ENCODE assay signal across 8 cellular contexts in the genomic region with DNA sequence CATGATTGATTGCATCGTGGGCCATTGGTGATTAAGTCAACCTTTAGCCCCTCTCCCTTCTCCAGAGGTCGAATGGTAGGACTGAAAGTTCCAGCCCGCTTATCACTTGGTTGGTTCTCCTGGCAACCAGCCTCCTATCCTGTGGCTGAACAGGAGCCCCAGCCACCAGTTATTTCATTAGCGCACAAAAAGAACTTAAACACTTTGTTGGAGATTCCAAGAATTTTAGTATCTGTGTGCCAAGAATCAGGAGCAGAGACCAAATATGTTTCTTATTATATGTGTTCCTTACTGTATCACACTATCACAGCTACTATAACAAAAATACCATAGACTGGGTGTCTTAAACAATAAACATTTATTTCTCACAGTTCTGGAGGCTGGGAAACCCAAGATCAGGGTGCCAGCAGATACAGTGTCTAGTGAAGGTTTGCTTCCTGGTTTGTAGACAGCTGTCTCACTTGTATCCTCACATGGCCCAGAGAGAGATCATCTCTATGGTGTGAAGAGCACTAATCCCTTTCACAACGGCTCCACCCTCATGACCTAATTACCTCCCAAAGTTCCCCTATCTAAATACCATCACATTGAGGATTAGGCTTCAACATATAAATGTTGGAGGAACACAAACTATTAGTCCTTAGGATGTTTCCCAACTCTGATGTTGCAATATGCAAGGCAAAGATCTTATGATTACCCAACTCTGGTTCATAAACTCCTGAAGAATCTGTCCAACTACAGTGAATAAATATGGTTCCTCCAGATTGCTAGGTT. TPM values are rescaled to one million over a fixed set of nuclear protein-coding genes. Genes with fewer than 3 reads are reported as not detected.
A peak's percentile ranks its signal among the peaks of the same experiment; 100 is the strongest.
DNase-seq lines count a peak whose midpoint lies in the region; ATAC-seq and TF ChIP-seq lines count a peak whose summit lies in the region.

No MANE protein-coding gene starts in this region.

- H3K27me3 Mint-ChIP-seq in activated T-helper 17 cell treated with anti-CD3 and anti-CD28 coated beads, Interleukin-2, amount 50 U/mL, for 72 hours, result no peaks in the 10 kb centered on the region
- no peaks in the 10 kb centered on the region for H3K27me3 Mint-ChIP-seq in type B pancreatic cell

- WGBS in heart right ventricle, 2 donors, result 79 to 81% methylated on average over 5 of the region's 5 CpGs
- WGBS in stomach, 5 donors, result 70 to 75% (median 73%) methylated on average over 5 of the region's 5 CpGs

- peak overlapping the region; percentile 41 for H3K27ac Mint-ChIP-seq in activated T-helper 17 cell treated with anti-CD3 and anti-CD28 coated beads, Interleukin-2, amount 50 U/mL, for 72 hours
- H3K27ac Mint-ChIP-seq in type B pancreatic cell, result no peak overlapping the region

- TF ChIP-seq CTCF in heart right ventricle (IDR thresholded peaks at IDR 0.05) (no peak), stomach (IDR thresholded peaks at IDR 0.05) (no peak), type B pancreatic cell (conservative IDR thresholded peaks at IDR 0.05) (no peak)

- no peak overlapping the region for H3K4me3 Mint-ChIP-seq in activated T-helper 17 cell treated with anti-CD3 and anti-CD28 coated beads, Interleukin-2, amount 50 U/mL, for 72 hours
- no peak overlapping the region for H3K4me3 Mint-ChIP-seq in type B pancreatic cell

- H3K4me1 ChIP-seq in heart right ventricle, result peaks cover 0 to 55% (median 26%) of the 10 kb centered on the region in 9 donors
- peaks cover 12 to 51% (median 24%) of the 10 kb centered on the region in 4 donors for H3K4me1 ChIP-seq in stomach

- DNase-seq in HS-5 (ENCODE audit: low read depth) (peak; percentile 78), heart right ventricle (no peak), stomach (no peak), NCI-H446 treated with DMSO at 0.1 percent for 48 hours (lab: John Stamatoyannopoulos, UW) (no peak), type B pancreatic cell (ENCODE audit: extremely low spot score, unreplicated experiment) (no peak)

- H3K27me3 ChIP-seq in heart right ventricle (no peaks in the 10 kb centered on the region), stomach (no peaks in the 10 kb centered on the region)

- ATAC-seq in activated T-helper 17 cell treated with anti-CD3 and anti-CD28 coated beads, Interleukin-2, amount 50 U/mL, for 72 hours (replicated peaks), result no peak
- ATAC-seq in heart right ventricle, result peak in 5 of 8 donors; percentile 14 to 86 (median 56)
- no peak for ATAC-seq in GM21526 (IDR thresholded peaks at IDR 0.05; ENCODE audit: low FRiP score, unreplicated experiment)
- ATAC-seq in HG03045 (IDR thresholded peaks at IDR 0.05; ENCODE audit: unreplicated experiment), result no peak

- peaks cover 98% of the 10 kb centered on the region for H3K36me3 Mint-ChIP-seq in activated T-helper 17 cell treated with anti-CD3 and anti-CD28 coated beads, Interleukin-2, amount 50 U/mL, for 72 hours (ENCODE audit: low read depth)
- H3K36me3 Mint-ChIP-seq in type B pancreatic cell, result peaks cover 56% of the 10 kb centered on the region

- intact Hi-C loops in heart right ventricle (cut with DNase I), result loop anchor here in 1 of 10 donors (10.0 kb wide), 1 partner anchor 52 kb away; no protein-coding TSS in a partner anchor
- intact Hi-C loops in stomach (cut with DNase I; ENCODE audit: low total_unique reads), result no loop called here

- H3K27ac ChIP-seq in heart right ventricle (peak overlapping the region in 2 of 10 donors; percentile 29 to 75), stomach (peak overlapping the region in 4 of 5 donors; percentile 2 to 78 (median 58))

- peaks cover 0 to 55% (median 0%) of the 10 kb centered on the region in 9 donors for H3K36me3 ChIP-seq in heart right ventricle
- peaks cover 0 to 44% (median 27%) of the 10 kb centered on the region in 4 donors for H3K36me3 ChIP-seq in stomach

- no peak for TF ChIP-seq POLR2A in stomach (IDR thresholded peaks at IDR 0.05)

- H3K9me3 ChIP-seq in heart right ventricle (peaks cover 0 to 9% (median 0%) of the 10 kb centered on the region in 11 donors), stomach (no peaks in the 10 kb centered on the region)

- no peaks in the 10 kb centered on the region for H3K9me3 Mint-ChIP-seq in activated T-helper 17 cell treated with anti-CD3 and anti-CD28 coated beads, Interleukin-2, amount 50 U/mL, for 72 hours
- H3K9me3 Mint-ChIP-seq in type B pancreatic cell, result peaks cover 8% of the 10 kb centered on the region

- TF ChIP-seq EP300 in stomach (IDR thresholded peaks at IDR 0.05), result no peak

- H3K4me3 ChIP-seq in heart right ventricle, result no peak overlapping the region
- no peak overlapping the region for H3K4me3 ChIP-seq in stomach

- peaks cover 33% of the 10 kb centered on the region for H3K4me1 Mint-ChIP-seq in activated T-helper 17 cell treated with anti-CD3 and anti-CD28 coated beads, Interleukin-2, amount 50 U/mL, for 72 hours
- peaks cover 21% of the 10 kb centered on the region for H3K4me1 Mint-ChIP-seq in type B pancreatic cell (ENCODE audit: unreplicated experiment)

RNA-seq across cellular contexts. Expression of a gene that starts 30.5 kb away (rescaled TPM):
- 1 to 10 TPM; 7.8 to 8.7 TPM for total RNA-seq in activated T-helper 17 cell treated with anti-CD3 and anti-CD28 coated beads, Interleukin-2, amount 50 U/mL, for 72 hours
- total RNA-seq in heart right ventricle (10 to 100 TPM in 2 of 10 donors, 1 to 10 TPM in 8; 4.8 to 11.4 (median 8.4) TPM), stomach (10 to 100 TPM in 1 of 5 donors, 1 to 10 TPM in 3, under 1 TPM in 1; 0.45 to 23.5 (median 7.6) TPM), type B pancreatic cell (ENCODE audit: low replicate concordance) (13.4 and 16.0 TPM in 2 replicates)
- polyA plus RNA-seq in heart right ventricle (1 to 10 TPM; 1.7 to 4.9 TPM), stomach (1 to 10 TPM in 2 of 3 donors, under 1 TPM in 1; 0.92 to 3.8 (median 2.7) TPM)

RNA-seq across cellular contexts. Expression of a gene that starts 57.5 kb away (rescaled TPM):
- 100 to 1,000 TPM in 1 of 2 donors, 10 to 100 TPM in 1; 68.1 to 185 TPM for total RNA-seq in activated T-helper 17 cell treated with anti-CD3 and anti-CD28 coated beads, Interleukin-2, amount 50 U/mL, for 72 hours
- total RNA-seq in heart right ventricle (10 to 100 TPM in 4 of 10 donors, 1 to 10 TPM in 6; 6.0 to 27.7 (median 7.4) TPM), stomach (100 to 1,000 TPM in 1 of 5 donors, 10 to 100 TPM in 3, 1 to 10 TPM in 1; 2.0 to 103 (median 23.2) TPM), type B pancreatic cell (ENCODE audit: low replicate concordance) (26.5 and 36.8 TPM in 2 replicates)
- polyA plus RNA-seq in heart right ventricle (1 to 10 TPM; 4.4 to 4.5 TPM), stomach (10 to 100 TPM in 2 of 3 donors, 1 to 10 TPM in 1; 4.5 to 13.6 (median 13.4) TPM)

Comparison
In these comparisons a context has a peak if more than half of its experiments do, and no peak if none do; other contexts are left out.
1. ATAC-seq: peak in heart right ventricle (5 of 8); none in activated T-helper 17 cell treated with anti-CD3 and anti-CD28 coated beads, Interleukin-2, amount 50 U/mL, for 72 hours (single experiment), GM21526 (single experiment) and HG03045 (single experiment).